In the genomic region with DNA sequence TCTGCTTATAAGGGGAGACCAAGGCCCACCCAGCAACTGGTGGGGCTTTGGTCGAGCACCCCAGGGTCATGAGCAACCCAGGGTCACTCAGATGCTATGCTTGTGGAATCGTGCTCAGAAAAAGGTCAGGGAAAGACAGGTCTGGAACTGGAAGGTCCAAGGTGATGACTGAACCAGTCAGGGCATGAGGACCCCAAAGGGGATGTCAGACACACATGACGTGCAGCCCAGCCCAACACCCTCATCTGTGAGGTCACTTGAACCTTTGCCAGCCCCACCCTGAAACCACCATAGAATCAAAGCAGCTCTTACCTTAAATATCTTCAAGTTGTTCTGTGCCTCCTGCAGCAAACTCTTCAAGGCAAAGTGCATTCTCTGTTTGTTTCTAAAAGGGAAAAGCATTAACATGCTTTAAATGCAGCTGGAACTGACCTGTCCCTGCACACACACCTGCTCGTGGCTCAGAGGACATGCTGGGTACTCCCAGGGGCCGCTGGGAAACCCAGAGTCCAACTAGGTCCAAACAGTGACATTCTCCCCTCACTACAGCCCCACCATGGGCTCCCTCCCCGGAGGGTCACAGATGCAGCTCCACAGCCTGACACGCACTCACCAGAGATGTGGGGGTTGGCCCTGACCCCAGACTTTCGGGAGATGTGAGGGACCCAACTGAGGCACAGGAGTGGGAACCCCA, we compare ENCODE assay signal across 17 cellular contexts. TPM values are rescaled to one million over a fixed set of nuclear protein-coding genes. Genes with fewer than 3 reads are reported as not detected.
DNase-seq lines count a peak whose midpoint lies in the region; ATAC-seq and TF ChIP-seq lines count a peak whose summit lies in the region.
"Had no signal": no experiment of that assay in that cellular context is flagged by ENCODE, and none has a peak within 500 bp of the region (broad histone marks: within the 10 kb centered on the region; RNA-seq: fewer than 3 reads in every experiment).

No MANE protein-coding gene starts in this region.

- H3K27ac ChIP-seq in neuronal stem cell (replicated peaks; ENCODE audit: low read length) = no peak overlapping the region

- H3K9me3 ChIP-seq in neuronal stem cell (replicated peaks in 1 of 2; ENCODE audit: control insufficient read depth in 2 of 2, insufficient read depth in 1 of 2, low read depth in 1 of 2, low read length in 2 of 2) = no peaks in the 10 kb centered on the region

- no peak for TF ChIP-seq CTCF in activated CD8-positive, alpha-beta T cell treated with anti-CD3 and anti-CD28 coated beads for 36 hours (IDR thresholded peaks at IDR 0.05)
- TF ChIP-seq CTCF in endothelial cell (IDR thresholded peaks at IDR 0.05; ENCODE audit: unreplicated experiment) (no peak), type B pancreatic cell (conservative IDR thresholded peaks at IDR 0.05) (no peak)

- H3K36me3 ChIP-seq in neuronal stem cell (replicated peaks in 1 of 2; ENCODE audit: control insufficient read depth in 2 of 2, insufficient read depth in 2 of 2, low read length in 2 of 2) = peaks cover 36 to 89% of the 10 kb centered on the region in 2 donors

- H2BK120ac ChIP-seq in neuronal stem cell (ENCODE audit: low read depth, low read length) = no peak overlapping the region

- H2BK5ac ChIP-seq in neuronal stem cell (ENCODE audit: low read length) = no peak overlapping the region

- no peak overlapping the region for H3K4me3 ChIP-seq in neuronal stem cell (ENCODE audit: low read length in 2 of 2)

- CTCF ChIA-PET in activated CD8-positive, alpha-beta T cell treated with anti-CD3 and anti-CD28 coated beads, Interleukin-2, amount 10 ng/mL, durations not matched to agents 7 days and 5 days (lab: Charles Lee) = no interaction called here
- CTCF ChIA-PET in activated CD8-positive, alpha-beta T cell treated with anti-CD3 and anti-CD28 coated beads for 36 hours (lab: Charles Lee) = interaction anchor here (1.2 kb wide), 1 partner anchor 500 kb away, joined by 4 read pairs; no protein-coding TSS in a partner anchor

- intact Hi-C loops in activated CD8-positive, alpha-beta T cell treated with anti-CD3 and anti-CD28 coated beads for 36 hours (cut with micrococcal nuclease) = no loop called here

- no peak overlapping the region for H2AFZ ChIP-seq in neuronal stem cell (ENCODE audit: low read length)

- H3K4me1 ChIP-seq in neuronal stem cell (ENCODE audit: control insufficient read depth in 2 of 2, insufficient read depth in 1 of 2, low read depth in 1 of 2, low read length in 2 of 2) = no peaks in the 10 kb centered on the region

- DNase-seq in activated CD8-positive, alpha-beta T cell treated with anti-CD3 and anti-CD28 coated beads, Interleukin-2, amount 10 ng/mL, durations not matched to agents 7 days and 5 days = no peak
- no peak for DNase-seq in activated CD8-positive, alpha-beta T cell treated with anti-CD3 and anti-CD28 coated beads for 36 hours
- no peak for DNase-seq in endothelial cell (ENCODE audit: low spot score)
- no peak for DNase-seq in neuronal stem cell (ENCODE audit: low spot score)
- peak; percentile 34 for DNase-seq in type B pancreatic cell (ENCODE audit: extremely low spot score, unreplicated experiment)
- no peak for DNase-seq in OCI-M1 (lab: John Stamatoyannopoulos, UW)
- DNase-seq in activated effector memory CD4-positive, alpha-beta T cell treated with Interleukin-2 at 50 U/mL for 16 hours = no peak
- DNase-seq: 8988T, DMS79, HFFc6, IMR-90, NCI-H1417 treated with DMSO at 0.1 percent for 48 hours, NCI-H2029, NCI-H345, NCI-H526 had no signal

- H2AK5ac ChIP-seq in neuronal stem cell (ENCODE audit: low read depth, low read length) = no peak overlapping the region

- no peaks in the 10 kb centered on the region for H3K9me3 Mint-ChIP-seq in activated CD8-positive, alpha-beta T cell treated with anti-CD3 and anti-CD28 coated beads, Interleukin-2, amount 10 ng/mL, durations not matched to agents 7 days and 5 days (ENCODE audit: insufficient read depth)
- no peaks in the 10 kb centered on the region for H3K9me3 Mint-ChIP-seq in activated CD8-positive, alpha-beta T cell treated with anti-CD3 and anti-CD28 coated beads for 36 hours
- H3K9me3 Mint-ChIP-seq in endothelial cell (ENCODE audit: unreplicated experiment) = no peaks in the 10 kb centered on the region
- no peaks in the 10 kb centered on the region for H3K9me3 Mint-ChIP-seq in type B pancreatic cell
- H3K9me3 Mint-ChIP-seq: HFFc6 had no signal

- no peak overlapping the region for H4K91ac ChIP-seq in neuronal stem cell (ENCODE audit: low read depth, low read length, poor library complexity)

- H3K79me1 ChIP-seq in neuronal stem cell (ENCODE audit: low read depth, low read length) = peaks cover 3% of the 10 kb centered on the region

- ATAC-seq in activated CD8-positive, alpha-beta T cell treated with anti-CD3 and anti-CD28 coated beads, Interleukin-2, amount 10 ng/mL, durations not matched to agents 7 days and 5 days = no peak
- ATAC-seq in activated CD8-positive, alpha-beta T cell treated with anti-CD3 and anti-CD28 coated beads for 36 hours = no peak
- ATAC-seq in HG03457 (IDR thresholded peaks at IDR 0.05; ENCODE audit: unreplicated experiment) = no peak

- H3K27me3 Mint-ChIP-seq in activated CD8-positive, alpha-beta T cell treated with anti-CD3 and anti-CD28 coated beads, Interleukin-2, amount 10 ng/mL, durations not matched to agents 7 days and 5 days (ENCODE audit: low read depth) = no peaks in the 10 kb centered on the region
- H3K27me3 Mint-ChIP-seq in activated CD8-positive, alpha-beta T cell treated with anti-CD3 and anti-CD28 coated beads for 36 hours = no peaks in the 10 kb centered on the region
- H3K27me3 Mint-ChIP-seq in endothelial cell (ENCODE audit: unreplicated experiment) (peaks cover 4% of the 10 kb centered on the region), type B pancreatic cell (no peaks in the 10 kb centered on the region)

- no peak overlapping the region for H2BK15ac ChIP-seq in neuronal stem cell (ENCODE audit: low read length)

- POLR2A ChIA-PET in activated CD8-positive, alpha-beta T cell treated with anti-CD3 and anti-CD28 coated beads, Interleukin-2, amount 10 ng/mL, durations not matched to agents 7 days and 5 days (lab: Charles Lee) = no interaction called here
- POLR2A ChIA-PET in activated CD8-positive, alpha-beta T cell treated with anti-CD3 and anti-CD28 coated beads for 36 hours (lab: Charles Lee) = no interaction called here

- WGBS in neuronal stem cell (ENCODE audit: extremely low coverage in 2 of 2, insufficient read length in 2 of 2, insufficient replicate concordance in 1 of 2), 2 donors = no CpG with 5 or more reads among the region's 8 CpGs

- H2BK12ac ChIP-seq in neuronal stem cell (ENCODE audit: low read length) = no peak overlapping the region

- H3K27ac Mint-ChIP-seq in activated CD8-positive, alpha-beta T cell treated with anti-CD3 and anti-CD28 coated beads, Interleukin-2, amount 10 ng/mL, durations not matched to agents 7 days and 5 days = peak overlapping the region; percentile 49
- no peak overlapping the region for H3K27ac Mint-ChIP-seq in activated CD8-positive, alpha-beta T cell treated with anti-CD3 and anti-CD28 coated beads for 36 hours
- no peak overlapping the region for H3K27ac Mint-ChIP-seq in endothelial cell (ENCODE audit: unreplicated experiment)
- H3K27ac Mint-ChIP-seq in type B pancreatic cell = peak overlapping the region; percentile 91
- H3K27ac Mint-ChIP-seq: CD14-positive monocyte, HFFc6 had no signal

- no peak overlapping the region for H4K8ac ChIP-seq in neuronal stem cell (ENCODE audit: low read depth, low read length)

- H3K14ac ChIP-seq in neuronal stem cell (ENCODE audit: low read length) = no peak overlapping the region

- H3K9ac ChIP-seq in neuronal stem cell (ENCODE audit: low read depth, low read length, poor library complexity) = no peak overlapping the region

- no peaks in the 10 kb centered on the region for H3K27me3 ChIP-seq in neuronal stem cell (ENCODE audit: control insufficient read depth in 3 of 3, insufficient read depth in 3 of 3, low read depth in 1 of 3, low read length in 3 of 3)

- H3K18ac ChIP-seq in neuronal stem cell (ENCODE audit: low read length) = no peak overlapping the region

- peak overlapping the region; percentile 47 for H3K23ac ChIP-seq in neuronal stem cell (ENCODE audit: low read depth, low read length, poor library complexity)

- no peaks in the 10 kb centered on the region for H3K4me1 Mint-ChIP-seq in activated CD8-positive, alpha-beta T cell treated with anti-CD3 and anti-CD28 coated beads, Interleukin-2, amount 10 ng/mL, durations not matched to agents 7 days and 5 days (ENCODE audit: low read depth)
- H3K4me1 Mint-ChIP-seq in activated CD8-positive, alpha-beta T cell treated with anti-CD3 and anti-CD28 coated beads for 36 hours (ENCODE audit: low read depth) = no peaks in the 10 kb centered on the region
- H3K4me1 Mint-ChIP-seq in endothelial cell (ENCODE audit: unreplicated experiment) (no peaks in the 10 kb centered on the region), type B pancreatic cell (ENCODE audit: unreplicated experiment) (peaks cover 4% of the 10 kb centered on the region)
- H3K4me1 Mint-ChIP-seq: CD14-positive monocyte had no signal

- H3K36me3 Mint-ChIP-seq in activated CD8-positive, alpha-beta T cell treated with anti-CD3 and anti-CD28 coated beads, Interleukin-2, amount 10 ng/mL, durations not matched to agents 7 days and 5 days (ENCODE audit: low read depth) = peaks cover 44% of the 10 kb centered on the region
- peaks cover 54% of the 10 kb centered on the region for H3K36me3 Mint-ChIP-seq in activated CD8-positive, alpha-beta T cell treated with anti-CD3 and anti-CD28 coated beads for 36 hours (ENCODE audit: low read depth)
- H3K36me3 Mint-ChIP-seq in endothelial cell (ENCODE audit: low read depth, unreplicated experiment) (peaks cover 57% of the 10 kb centered on the region), type B pancreatic cell (peaks cover 17% of the 10 kb centered on the region)

- no peak overlapping the region for H3K4me2 ChIP-seq in neuronal stem cell (ENCODE audit: insufficient read depth, low read length, poor library complexity, severe bottlenecking)

- no peak overlapping the region for H3K4me3 Mint-ChIP-seq in activated CD8-positive, alpha-beta T cell treated with anti-CD3 and anti-CD28 coated beads, Interleukin-2, amount 10 ng/mL, durations not matched to agents 7 days and 5 days
- H3K4me3 Mint-ChIP-seq in activated CD8-positive, alpha-beta T cell treated with anti-CD3 and anti-CD28 coated beads for 36 hours = no peak overlapping the region
- H3K4me3 Mint-ChIP-seq in endothelial cell (ENCODE audit: unreplicated experiment) (peak overlapping the region; percentile 14), type B pancreatic cell (no peak overlapping the region)
- H3K4me3 Mint-ChIP-seq: CD14-positive monocyte, HFFc6 had no signal

- H3K4ac ChIP-seq in neuronal stem cell (ENCODE audit: low read length) = no peak overlapping the region

RNA-seq across cellular contexts. Expression of gene IPPK, which starts 29.4 kb away (rescaled TPM):
- 1 to 10 TPM; 8.7 to 9.7 TPM for total RNA-seq in activated CD8-positive, alpha-beta T cell treated with anti-CD3 and anti-CD28 coated beads, Interleukin-2, amount 10 ng/mL, durations not matched to agents 7 days and 5 days
- 10 to 100 TPM; 12.5 to 15.8 TPM for total RNA-seq in activated CD8-positive, alpha-beta T cell treated with anti-CD3 and anti-CD28 coated beads for 36 hours
- 10.1 TPM for total RNA-seq in endothelial cell (ENCODE audit: unreplicated experiment)
- polyA plus RNA-seq in neuronal stem cell (2013, experiment 1 of 2) = 4.8 TPM
- 4.2 TPM for polyA plus RNA-seq in neuronal stem cell (2013, experiment 2 of 2)
- 8.1 and 11.6 TPM in 2 replicates for total RNA-seq in type B pancreatic cell (ENCODE audit: low replicate concordance)

Comparison
In these comparisons a context has a peak if more than half of its experiments do, and no peak if none do; other contexts are left out.
1. H3K27ac Mint-ChIP-seq: peak in activated CD8-positive, alpha-beta T cell treated with anti-CD3 and anti-CD28 coated beads, Interleukin-2, amount 10 ng/mL, durations not matched to agents 7 days and 5 days (single experiment) and type B pancreatic cell (single experiment); none in activated CD8-positive, alpha-beta T cell treated with anti-CD3 and anti-CD28 coated beads for 36 hours (single experiment) and endothelial cell (single experiment).